ENCODE assay signal across 25 cellular contexts in genomic region chr3:156635034-156635433, GRCh38.
"Had no signal": no experiment of that assay in that cellular context is flagged by ENCODE, and none has a peak within 500 bp of the region (broad histone marks: within the 10 kb centered on the region; RNA-seq: fewer than 3 reads in every experiment).

No MANE protein-coding gene starts in this region.

- H3K36me3 Mint-ChIP-seq: activated naive CD4-positive, alpha-beta T cell treated with anti-CD3 and anti-CD28 coated beads, Interleukin-2, amount 10 ng/mL, durations not matched to agents 7 days and 5 days; memory B cell; naive B cell had no signal

- H3K36me3 ChIP-seq: cardiac muscle cell, heart right ventricle, thyroid gland, upper lobe of right lung had no signal

- H3K4me3 Mint-ChIP-seq: activated B cell treated with CpG ODN at 0.5 μM for 24 hours; activated CD4-positive, alpha-beta memory T cell treated with anti-CD3 and anti-CD28 coated beads, Interleukin-2, amount 10 ng/mL, durations not matched to agents 7 days and 5 days; activated CD4-positive, alpha-beta T cell treated with anti-CD3 and anti-CD28 coated beads for 36 hours; activated naive CD4-positive, alpha-beta T cell treated with anti-CD3 and anti-CD28 coated beads, Interleukin-2, amount 10 ng/mL, durations not matched to agents 7 days and 5 days; activated T-cell treated with anti-CD3 and anti-CD28 coated beads, Interleukin-2, amount 50 U/mL, for 72 hours; memory B cell; naive B cell; neural crest cell; T-helper 17 cell had no signal

- H3K4me1 Mint-ChIP-seq: activated B cell treated with CpG ODN at 0.5 μM for 24 hours; activated CD4-positive, alpha-beta memory T cell treated with anti-CD3 and anti-CD28 coated beads, Interleukin-2, amount 10 ng/mL, durations not matched to agents 7 days and 5 days; activated CD4-positive, alpha-beta T cell treated with anti-CD3 and anti-CD28 coated beads for 36 hours; activated naive CD4-positive, alpha-beta T cell treated with anti-CD3 and anti-CD28 coated beads, Interleukin-2, amount 10 ng/mL, durations not matched to agents 7 days and 5 days; memory B cell; naive B cell; neural crest cell; T-helper 17 cell had no signal

- ATAC-seq: activated CD4-positive, alpha-beta T cell treated with anti-CD3 and anti-CD28 coated beads for 36 hours; activated T-cell treated with anti-CD3 and anti-CD28 coated beads, Interleukin-2, amount 50 U/mL, for 72 hours; body of pancreas; heart right ventricle; left cardiac atrium; mucosa of descending colon; sciatic nerve; stimulated activated naive CD8-positive, alpha-beta T cell treated with anti-CD3 and anti-CD28 coated beads, Interleukin-15, Interleukin-2, amounts not matched to agents 100 U/mL and 50 U/mL, for 24 hours; T-helper 17 cell; upper lobe of right lung had no signal

- DNase-seq: activated B cell treated with CpG ODN at 0.5 μM for 24 hours; activated CD4-positive, alpha-beta memory T cell treated with anti-CD3 and anti-CD28 coated beads, Interleukin-2, amount 10 ng/mL, durations not matched to agents 7 days and 5 days; activated CD4-positive, alpha-beta T cell treated with anti-CD3 and anti-CD28 coated beads for 36 hours; activated effector memory CD4-positive, alpha-beta T cell treated with Interleukin-2 at 50 U/mL for 16 hours; activated naive CD4-positive, alpha-beta T cell treated with anti-CD3 and anti-CD28 coated beads, Interleukin-2, amount 10 ng/mL, durations not matched to agents 7 days and 5 days; activated T-cell treated with anti-CD3 and anti-CD28 coated beads, Interleukin-2, amount 50 U/mL, for 72 hours; anterior cingulate cortex; body of pancreas; heart right ventricle; islet precursor cell; left cardiac atrium; mucosa of descending colon; naive B cell; occipital lobe; posterior cingulate gyrus; small intestine; stimulated activated CD4-positive, alpha-beta T cell treated with anti-CD3 and anti-CD28 coated beads, Interleukin-2, amount 100 ng/mL, for 48 hours; stimulated activated naive CD8-positive, alpha-beta T cell treated with anti-CD3 and anti-CD28 coated beads, Interleukin-15, Interleukin-2, amounts not matched to agents 100 U/mL and 50 U/mL, for 24 hours; T-helper 17 cell; thyroid gland; upper lobe of right lung had no signal

- H3K4me3 ChIP-seq: body of pancreas, cardiac muscle cell, heart right ventricle, mucosa of descending colon, thyroid gland, upper lobe of right lung had no signal

- H3K9me3 Mint-ChIP-seq: activated B cell treated with CpG ODN at 0.5 μM for 24 hours; activated CD4-positive, alpha-beta memory T cell treated with anti-CD3 and anti-CD28 coated beads, Interleukin-2, amount 10 ng/mL, durations not matched to agents 7 days and 5 days; activated naive CD4-positive, alpha-beta T cell treated with anti-CD3 and anti-CD28 coated beads, Interleukin-2, amount 10 ng/mL, durations not matched to agents 7 days and 5 days; activated T-cell treated with anti-CD3 and anti-CD28 coated beads, Interleukin-2, amount 50 U/mL, for 72 hours; memory B cell; naive B cell; neural crest cell had no signal

- H3K9me3 ChIP-seq: body of pancreas, heart right ventricle, mucosa of descending colon, thyroid gland, upper lobe of right lung had no signal

- H3K27me3 Mint-ChIP-seq: activated B cell treated with CpG ODN at 0.5 μM for 24 hours; activated CD4-positive, alpha-beta memory T cell treated with anti-CD3 and anti-CD28 coated beads, Interleukin-2, amount 10 ng/mL, durations not matched to agents 7 days and 5 days; activated CD4-positive, alpha-beta T cell treated with anti-CD3 and anti-CD28 coated beads for 36 hours; memory B cell; naive B cell; T-helper 17 cell had no signal

- H3K27ac ChIP-seq: body of pancreas, cardiac muscle cell, heart right ventricle, thyroid gland, upper lobe of right lung had no signal

- H3K27me3 ChIP-seq: body of pancreas, cardiac muscle cell, heart right ventricle, thyroid gland, upper lobe of right lung had no signal

- H3K27ac Mint-ChIP-seq: activated B cell treated with CpG ODN at 0.5 μM for 24 hours; activated CD4-positive, alpha-beta memory T cell treated with anti-CD3 and anti-CD28 coated beads, Interleukin-2, amount 10 ng/mL, durations not matched to agents 7 days and 5 days; activated CD4-positive, alpha-beta T cell treated with anti-CD3 and anti-CD28 coated beads for 36 hours; activated naive CD4-positive, alpha-beta T cell treated with anti-CD3 and anti-CD28 coated beads, Interleukin-2, amount 10 ng/mL, durations not matched to agents 7 days and 5 days; activated T-cell treated with anti-CD3 and anti-CD28 coated beads, Interleukin-2, amount 50 U/mL, for 72 hours; memory B cell; naive B cell; T-helper 17 cell had no signal
